ENCODE assay signal across 23 cellular contexts in the genomic region with DNA sequence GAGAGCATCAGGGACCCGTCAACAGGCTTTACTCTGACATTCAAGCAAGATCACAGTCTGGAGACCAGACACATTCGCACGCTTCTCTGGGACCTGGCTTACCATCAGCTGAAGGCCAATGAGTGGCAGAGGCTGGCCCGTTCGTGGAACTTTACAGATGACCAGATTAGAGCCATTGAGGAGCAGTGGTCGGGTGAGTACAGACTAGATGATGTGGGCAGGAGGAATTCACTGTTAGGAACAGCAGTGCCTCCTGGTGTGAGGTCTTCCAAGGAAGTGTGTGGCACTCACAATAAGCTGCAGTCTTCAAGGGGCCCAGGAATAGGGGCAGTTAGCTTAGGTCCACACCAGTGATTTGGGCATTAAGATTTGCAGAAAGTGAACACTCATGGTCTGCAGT. TPM values are rescaled to one million over a fixed set of nuclear protein-coding genes. Genes with fewer than 3 reads are reported as not detected.
DNase-seq lines count a peak whose midpoint lies in the region; ATAC-seq, FAIRE-seq and TF ChIP-seq lines count a peak whose summit lies in the region.
"Had no signal": no experiment of that assay in that cellular context is flagged by ENCODE, and none has a peak within 500 bp of the region (broad histone marks: within the 10 kb centered on the region; RNA-seq: fewer than 3 reads in every experiment).

No MANE protein-coding gene starts in this region.

- intact Hi-C loops in HCT116 (cut with micrococcal nuclease) (no loop called here), K562 (cut with micrococcal nuclease) (loop anchor here (5.0 to 10.0 kb wide), 4 partner anchors 50 to 432 kb away; a partner anchor contains a TSS)

- H3K4me1 ChIP-seq in HCT116 (ENCODE audit: control insufficient read depth in 1 of 2, insufficient read depth in 2 of 2, low read length in 2 of 2) (no peaks in the 10 kb centered on the region), K562 (replicated peaks in 1 of 2; ENCODE audit: control insufficient read depth in 2 of 2, insufficient read depth in 2 of 2, low read length in 2 of 2) (peaks cover 5 to 18% of the 10 kb centered on the region in 2 experiments; a peak in 3 of 5 replicates), mesendoderm (ENCODE audit: control insufficient read depth, low read depth, low read length) (peaks cover 14% of the 10 kb centered on the region)
- H3K4me1 ChIP-seq: lower lobe of right lung, upper lobe of right lung had no signal

- POLR2A ChIA-PET in HCT116 (lab: Charles Lee) (no interaction called here), K562 (lab: Yijun Ruan, JAX) (interaction anchor here (0.6 to 0.9 kb wide), 2 partner anchors 14 to 16 kb away, joined by 3 read pairs; no protein-coding TSS in a partner anchor)

- no peak overlapping the region for H4K8ac ChIP-seq in mesendoderm (ENCODE audit: low read depth, low read length)

- H2BK5ac ChIP-seq in mesendoderm (ENCODE audit: low read length): peak overlapping the region; percentile 32

- H4K20me1 ChIP-seq in HCT116 (ENCODE audit: insufficient read depth): no peaks in the 10 kb centered on the region
- H4K20me1 ChIP-seq in K562 (replicated peaks; ENCODE audit: control insufficient read depth, insufficient read depth, low read length): no peaks in the 10 kb centered on the region

- no peak overlapping the region for H2BK15ac ChIP-seq in mesendoderm (replicated peaks; ENCODE audit: low read depth)

- H3K23ac ChIP-seq in mesendoderm (ENCODE audit: low read length): no peak overlapping the region

- peak; percentile 29 for FAIRE-seq in K562 (lab: Jason Lieb, UNC)

- H3K79me2 ChIP-seq in HCT116 (ENCODE audit: insufficient read depth, low read length): no peaks in the 10 kb centered on the region
- H3K79me2 ChIP-seq in K562 (ENCODE audit: control insufficient read depth, insufficient read depth, low read length): no peaks in the 10 kb centered on the region
- no peaks in the 10 kb centered on the region for H3K79me2 ChIP-seq in mesendoderm (ENCODE audit: control insufficient read depth, insufficient read depth, low read length)

- H3K18ac ChIP-seq in mesendoderm (ENCODE audit: low read length): no peak overlapping the region

- TF ChIP-seq RAD21 in HCT116 (IDR thresholded peaks at IDR 0.05; ENCODE audit: low read depth) (peak; percentile 39; the same call in 1 of the 2 replicates), K562 (CRISPR knock-in tag; conservative IDR thresholded peaks at IDR 0.05 in 1 of 2, IDR thresholded peaks at IDR 0.05 in 1 of 2) (peak in 1 of 2 experiments; percentile 44; a peak in 2 of 4 replicates)

- no peaks in the 10 kb centered on the region for H3K36me3 ChIP-seq in HCT116 (ENCODE audit: control insufficient read depth in 1 of 2, insufficient read depth in 2 of 2, low read length in 2 of 2)
- H3K36me3 ChIP-seq in K562 (ENCODE audit: control insufficient read depth, insufficient read depth, low read length): no peaks in the 10 kb centered on the region
- no peaks in the 10 kb centered on the region for H3K36me3 ChIP-seq in mesendoderm (ENCODE audit: control insufficient read depth, insufficient read depth, low read length)
- H3K36me3 ChIP-seq: lower lobe of right lung, sigmoid colon, suprapubic skin, upper lobe of right lung had no signal

- peak overlapping the region; percentile 51 for H3K56ac ChIP-seq in mesendoderm (ENCODE audit: low read length)

- H3K4ac ChIP-seq in mesendoderm (ENCODE audit: low read depth, low read length): no peak overlapping the region

- in situ Hi-C loops in K562 (cut with MboI): no loop called here

- H3K27me3 ChIP-seq in HCT116 (ENCODE audit: insufficient read depth, low read length) (no peaks in the 10 kb centered on the region), K562 (ENCODE audit: control insufficient read depth in 2 of 2, insufficient read depth in 2 of 2, low read length in 2 of 2) (no peaks in the 10 kb centered on the region), mesendoderm (ENCODE audit: insufficient read depth, low read length, poor library complexity) (no peaks in the 10 kb centered on the region)
- H3K27me3 ChIP-seq: sigmoid colon, suprapubic skin, upper lobe of right lung had no signal

- H3K9me2 ChIP-seq in HCT116 (ENCODE audit: insufficient read depth): no peaks in the 10 kb centered on the region

- H3K9ac ChIP-seq in HCT116 (ENCODE audit: low read length): no peak overlapping the region
- H3K9ac ChIP-seq in K562 (ENCODE audit: insufficient read depth in 1 of 2, low read depth in 2 of 2, low read length in 2 of 2): no peak overlapping the region
- no peak overlapping the region for H3K9ac ChIP-seq in mesendoderm (ENCODE audit: low read length)

- H2BK120ac ChIP-seq in mesendoderm (ENCODE audit: low read depth, low read length): no peak overlapping the region

- H3K27ac ChIP-seq in HCT116 (ENCODE audit: low read depth, low read length) (no peak overlapping the region), K562 (ENCODE audit: extremely low read depth, low read depth, low read length) (no peak overlapping the region), mesendoderm (ENCODE audit: low read depth, low read length) (no peak overlapping the region)
- H3K27ac ChIP-seq: lower lobe of right lung, sigmoid colon, SK-N-MC, suprapubic skin, upper lobe of right lung had no signal

- no peak overlapping the region for H3K4me3 ChIP-seq in HCT116 (replicated peaks in 1 of 2; ENCODE audit: low read depth in 1 of 2, low read length in 2 of 2)
- H3K4me3 ChIP-seq in K562: no peak overlapping the region
- no peak overlapping the region for H3K4me3 ChIP-seq in mesendoderm (ENCODE audit: low read length)
- H3K4me3 ChIP-seq: lower lobe of right lung, mucosa of descending colon, sigmoid colon, SK-N-MC, suprapubic skin, upper lobe of right lung had no signal

- DNase-seq in EH (ENCODE audit: low read depth) (peak; percentile 27), HCT116 (ENCODE audit: low read depth, low spot score) (no peak), K562 (ENCODE audit: extremely low read depth in 1 of 4, low spot score in 3 of 4) (no peak), mesendoderm (peak; percentile 61), cerebellum (ENCODE audit: low spot score) (no peak)
- DNase-seq in stimulated activated CD4-positive, alpha-beta T cell treated with anti-CD3 and anti-CD28 coated beads, Interleukin-4, amount 100 ng/mL, for 24 hours: no peak
- DNase-seq: activated CD4-positive, alpha-beta T cell treated with anti-CD3 and anti-CD28 coated beads, Interleukin-2, amount 10 ng/mL, durations not matched to agents 7 days and 5 days; activated T-cell treated with anti-CD3 and anti-CD28 coated beads, Interleukin-2, amount 50 U/mL, for 24 hours; Caco-2; kidney glomerular epithelial cell; lower lobe of right lung; mucosa of descending colon; NCI-H1048; NCI-H1694 treated with DMSO at 0.1 percent for 48 hours; NCI-H524 treated with DMSO at 0.1 percent for 48 hours; sigmoid colon; stimulated activated naive CD4-positive, alpha-beta T cell; T-helper 17 cell; upper lobe of right lung had no signal

- no peak overlapping the region for H4K5ac ChIP-seq in mesendoderm (ENCODE audit: low read length)

- CTCF ChIA-PET in HCT116 (lab: Charles Lee): no interaction called here
- CTCF ChIA-PET in K562 (lab: Yijun Ruan, JAX; ENCODE audit: low intra/inter-chr PET ratio): no interaction called here

- no peaks in the 10 kb centered on the region for H3K79me1 ChIP-seq in mesendoderm (ENCODE audit: low read length)

- H2AFZ ChIP-seq in HCT116 (ENCODE audit: low read depth, low read length, poor library complexity, severe bottlenecking) (no peak overlapping the region), K562 (ENCODE audit: low read depth, low read length) (no peak overlapping the region)

- TF ChIP-seq CTCF in HCT116 (IDR thresholded peaks at IDR 0.05 in 2 of 3, conservative IDR thresholded peaks at IDR 0.05 in 1 of 3; ENCODE audit: borderline replicate concordance in 1 of 3, insufficient read depth in 1 of 3, low read depth in 2 of 3, low read length in 2 of 3) (no peak), K562 (IDR thresholded peaks at IDR 0.05 in 2 of 3, conservative IDR thresholded peaks at IDR 0.05 in 1 of 3; ENCODE audit: insufficient read depth in 2 of 3, low read depth in 1 of 3, low read length in 3 of 3) (no peak; a peak in 1 of 6 replicates)

- TF ChIP-seq EP300 in K562 (IDR thresholded peaks at IDR 0.05; ENCODE audit: low read length): no peak

- H3K4me2 ChIP-seq in HCT116 (ENCODE audit: low read length) (no peak overlapping the region), K562 (ENCODE audit: insufficient read depth, low read length) (no peak overlapping the region), mesendoderm (ENCODE audit: low read length) (no peak overlapping the region)

- ATAC-seq in HCT116 (peak; percentile 44), K562 (no peak), HG03520 (IDR thresholded peaks at IDR 0.05; ENCODE audit: unreplicated experiment) (no peak)
- ATAC-seq: lower lobe of right lung, mucosa of descending colon, T-helper 17 cell, upper lobe of right lung had no signal

- TF ChIP-seq POLR2A in HCT116 (IDR thresholded peaks at IDR 0.05; ENCODE audit: borderline replicate concordance, extremely low read depth, insufficient read depth, insufficient read length) (no peak), K562 (conservative IDR thresholded peaks at IDR 0.05) (no peak)

- no peaks in the 10 kb centered on the region for H3K9me1 ChIP-seq in K562 (ENCODE audit: control insufficient read depth, insufficient read depth, low read length)

- H3K9me3 ChIP-seq in HCT116 (ENCODE audit: control insufficient read depth in 1 of 2, insufficient read depth in 1 of 2, low read depth in 1 of 2, low read length in 2 of 2) (no peaks in the 10 kb centered on the region), K562 (replicated peaks; ENCODE audit: control insufficient read depth, insufficient read depth, low read depth, low read length) (no peaks in the 10 kb centered on the region)
- H3K9me3 ChIP-seq: Caco-2, lower lobe of right lung, mucosa of descending colon, sigmoid colon, suprapubic skin, upper lobe of right lung had no signal

- BruUV-seq in HCT116 (replicated peaks; lab: Mats Ljungman, UMichigan): no TSS peak
- BruUV-seq in K562 (replicated peaks; lab: Mats Ljungman, UMichigan): no TSS peak

- RAD21 ChIA-PET in HCT116 (lab: Charles Lee; ENCODE audit: low non-redundant PET in 1 of 2, low total read pairs in 2 of 2, uncharacterized antibody in 2 of 2, unreplicated experiment in 2 of 2): no interaction called here

- H2AK5ac ChIP-seq in mesendoderm (ENCODE audit: low read length): peak overlapping the region; percentile 71

- WGBS in K562 (ENCODE audit: insufficient coverage, low coverage, missing lambda C conversion rate): 42% methylated on average over 6 of the region's 6 CpGs
- WGBS in mesendoderm (ENCODE audit: extremely low coverage, insufficient coverage, low lambda C conversion rate): no CpG with 5 or more reads among the region's 6 CpGs

RNA-seq across cellular contexts. Expression of a gene that starts 50.4 kb away (rescaled TPM):
- 14.8 TPM for total RNA-seq in HCT116 (2021; ENCODE audit: unreplicated experiment)
- 12.0 and 13.5 TPM in 2 replicates for polyA plus RNA-seq in HCT116 (2012)
- 32.9 and 66.5 TPM in 2 replicates for total RNA-seq in K562 (2011; cell fraction: chromatin; rRNA removed; ENCODE audit: low replicate concordance)
- 14.8 and 24.2 TPM in 2 replicates for total RNA-seq in K562 (2011; cell fraction: nucleolus; rRNA removed)
- total RNA-seq in K562 (2011; cell fraction: nucleoplasm; rRNA removed): 32.3 and 34.4 TPM in 2 replicates
- 14.5 and 19.1 TPM in 2 replicates for total RNA-seq in K562 (2014; rRNA removed)
- total RNA-seq in K562 (2014; rRNA removed; fragmentation: Illumina TruSeq; extraction: Trizol): 27.0 and 28.8 TPM in 2 replicates
- total RNA-seq in K562 (2015; rRNA removed; fragmentation: Illumina TruSeq; extraction: Trizol): 19.3 and 24.6 TPM in 2 replicates
- 15.4 and 17.4 TPM in 2 replicates for total RNA-seq in K562 (2021)
- polyA plus RNA-seq in K562 (2011; rRNA removed): 26.5 and 38.2 TPM in 2 replicates
- polyA plus RNA-seq in K562 (2011; cell fraction: cytosol; rRNA removed): 10.9 and 21.8 TPM in 2 replicates
- polyA plus RNA-seq in K562 (2011; cell fraction: nucleus; rRNA removed): 19.6 and 19.8 TPM in 2 replicates
- polyA plus RNA-seq in K562 (2012): 17.3 and 17.9 TPM in 2 replicates
- 31.4 and 34.4 TPM in 2 replicates for polyA plus RNA-seq in K562 (2014; fragmentation: Illumina TruSeq; extraction: Trizol)
- 10 to 100 TPM; 29.1 to 36.1 TPM for polyA plus RNA-seq in K562 (2014; fragmentation: Nextera tagmentation; extraction: Ambion mirVana)
- polyA plus RNA-seq in K562 (2014; rRNA removed): 19.9 and 27.0 TPM in 2 replicates
- 25.6 and 29.4 TPM in 2 replicates for polyA minus RNA-seq in K562 (2011; rRNA and poly(A)+ RNA removed)
- polyA minus RNA-seq in K562 (2011; cell fraction: cytosol; rRNA and poly(A)+ RNA removed): 13.5 and 31.0 TPM in 2 replicates
- 25.7 TPM in 2 replicates for polyA minus RNA-seq in K562 (2011; cell fraction: nucleus; rRNA and poly(A)+ RNA removed)
- polyA plus RNA-seq in mesendoderm (2013, experiment 1 of 2): 11.3 TPM
- polyA plus RNA-seq in mesendoderm (2013, experiment 2 of 2): 10.7 TPM
- total RNA-seq in cerebellum: 28.0 TPM

RNA-seq across cellular contexts. Expression of a gene that starts 55.5 kb away (rescaled TPM):
- total RNA-seq in HCT116 (2021; ENCODE audit: unreplicated experiment) (0.84 TPM), K562 (2014; rRNA removed) (0.12 TPM in 1 of 2 replicates, not detected in the other), K562 (2014; rRNA removed; fragmentation: Illumina TruSeq; extraction: Trizol) (0.29 TPM in 2 replicates), K562 (2015; rRNA removed; fragmentation: Illumina TruSeq; extraction: Trizol) (0.07 and 0.19 TPM in 2 replicates), K562 (2021) (0.18 and 0.25 TPM in 2 replicates), cerebellum (3.0 TPM)
- polyA plus RNA-seq in HCT116 (2012): 0.10 and 0.18 TPM in 2 replicates
- total RNA-seq in K562 (2011; cell fraction: chromatin; rRNA removed; ENCODE audit: low replicate concordance): 1.3 TPM in 1 of 2 replicates, not detected in the other
- total RNA-seq in K562 (2011; cell fraction: nucleolus; rRNA removed): not detected in 2 replicates
- total RNA-seq in K562 (2011; cell fraction: nucleoplasm; rRNA removed): 1.3 TPM in 1 of 2 replicates, not detected in the other
- polyA plus RNA-seq in K562 (2011; rRNA removed) (0.04 and 0.22 TPM in 2 replicates), K562 (2014; fragmentation: Illumina TruSeq; extraction: Trizol) (0.04 and 0.11 TPM in 2 replicates), K562 (2014; fragmentation: Nextera tagmentation; extraction: Ambion mirVana) (under 1 TPM; 0.18 to 0.27 TPM), K562 (2014; rRNA removed) (0.13 TPM in 1 of 2 replicates, not detected in the other)
- polyA plus RNA-seq in K562 (2011; cell fraction: cytosol; rRNA removed): not detected in 2 replicates
- 0.37 and 0.70 TPM in 2 replicates for polyA plus RNA-seq in K562 (2011; cell fraction: nucleus; rRNA removed)
- 0.22 and 0.30 TPM in 2 replicates for polyA plus RNA-seq in K562 (2012)
- polyA minus RNA-seq in K562 (2011; rRNA and poly(A)+ RNA removed): 0.36 TPM in 1 of 2 replicates, not detected in the other
- polyA minus RNA-seq in K562 (2011; cell fraction: cytosol; rRNA and poly(A)+ RNA removed): not detected in 2 replicates
- 0.56 TPM in 1 of 2 replicates, not detected in the other for polyA minus RNA-seq in K562 (2011; cell fraction: nucleus; rRNA and poly(A)+ RNA removed)
- 0.04 TPM for polyA plus RNA-seq in mesendoderm (2013, experiment 1 of 2)
- polyA plus RNA-seq in mesendoderm (2013, experiment 2 of 2): 0.06 TPM
- total RNA-seq: RPMI7951 had no signal

Comparison
In these comparisons a context has a peak if more than half of its experiments do, and no peak if none do; other contexts are left out.
1. DNase-seq: peak in EH (single experiment) and mesendoderm (single experiment); none in HCT116 (single experiment), K562 (0 of 4), stimulated activated CD4-positive, alpha-beta T cell treated with anti-CD3 and anti-CD28 coated beads, Interleukin-4, amount 100 ng/mL, for 24 hours (single experiment) and cerebellum (single experiment).